ENCODE assay signal across 16 cellular contexts in the genomic region with DNA sequence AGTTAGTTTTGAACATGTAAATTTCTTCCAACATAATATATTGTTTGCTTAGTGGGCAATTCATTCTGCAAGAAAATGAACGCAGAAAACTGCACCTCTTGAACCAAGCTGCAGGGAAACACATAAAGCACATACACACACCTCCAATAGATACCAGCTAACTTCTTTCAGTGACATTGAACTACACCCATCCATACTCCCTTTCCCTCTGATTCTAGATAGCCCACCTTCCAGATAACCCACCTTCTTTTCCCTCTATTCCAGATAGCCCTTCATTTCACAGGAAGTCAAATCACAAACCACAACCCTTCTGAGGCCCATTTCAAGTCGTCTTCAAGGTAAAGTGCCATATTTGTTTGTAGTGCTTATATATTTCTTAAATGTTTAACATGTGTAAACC.
"Had no signal": no experiment of that assay in that cellular context is flagged by ENCODE, and none has a peak within 500 bp of the region (broad histone marks: within the 10 kb centered on the region; RNA-seq: fewer than 3 reads in every experiment).

No MANE protein-coding gene starts in this region.

- H3K9me3 ChIP-seq: heart left ventricle, right atrium auricular region, SJSA1, tibial nerve had no signal

- ATAC-seq: activated CD8-positive, alpha-beta T cell treated with anti-CD3 and anti-CD28 coated beads for 36 hours; heart left ventricle; left lobe of liver; stimulated activated memory B cell treated with anti-CD40 and anti-IgM and Interleukin-4, amounts not matched to agents 10 μg/mL and 1 μg/mL and 100 μg/mL, for 72 hours had no signal

- H3K27me3 Mint-ChIP-seq: activated CD8-positive, alpha-beta T cell treated with anti-CD3 and anti-CD28 coated beads for 36 hours; stimulated activated memory B cell treated with anti-CD40 and anti-IgM and Interleukin-4, amounts not matched to agents 10 μg/mL and 1 μg/mL and 100 μg/mL, for 72 hours had no signal

- H3K27ac Mint-ChIP-seq: activated CD8-positive, alpha-beta T cell treated with anti-CD3 and anti-CD28 coated beads for 36 hours; stimulated activated memory B cell treated with anti-CD40 and anti-IgM and Interleukin-4, amounts not matched to agents 10 μg/mL and 1 μg/mL and 100 μg/mL, for 72 hours had no signal

- H3K4me3 Mint-ChIP-seq: activated CD8-positive, alpha-beta T cell treated with anti-CD3 and anti-CD28 coated beads for 36 hours; neural crest cell; stimulated activated memory B cell treated with anti-CD40 and anti-IgM and Interleukin-4, amounts not matched to agents 10 μg/mL and 1 μg/mL and 100 μg/mL, for 72 hours had no signal

- H3K9me3 Mint-ChIP-seq: activated CD8-positive, alpha-beta T cell treated with anti-CD3 and anti-CD28 coated beads for 36 hours; neural crest cell; stimulated activated memory B cell treated with anti-CD40 and anti-IgM and Interleukin-4, amounts not matched to agents 10 μg/mL and 1 μg/mL and 100 μg/mL, for 72 hours had no signal

- DNase-seq: activated CD4-positive, alpha-beta T cell treated with anti-CD3 and anti-CD28 coated beads for 4 hours; activated CD8-positive, alpha-beta T cell treated with anti-CD3 and anti-CD28 coated beads for 36 hours; activated gamma-delta T cell; effector CD4-positive, alpha-beta T cell; foreskin melanocyte; heart left ventricle; islet precursor cell; mammary epithelial cell; SW 1271; T-helper 9 cell had no signal
